ENCODE assay signal across 14 cellular contexts in genomic region chr14:22510527-22511110, GRCh38.
DNase-seq lines count a peak whose midpoint lies in the region; ATAC-seq, FAIRE-seq and TF ChIP-seq lines count a peak whose summit lies in the region.
"Had no signal": no experiment of that assay in that cellular context is flagged by ENCODE, and none has a peak within 500 bp of the region (broad histone marks: within the 10 kb centered on the region; RNA-seq: fewer than 3 reads in every experiment).

No MANE protein-coding gene starts in this region.

- H3K79me2 ChIP-seq in mammary epithelial cell (ENCODE audit: insufficient read depth, low read length): no peaks in the 10 kb centered on the region

- TF ChIP-seq CTCF in mesothelial cell of epicardium (IDR thresholded peaks at IDR 0.05; ENCODE audit: unreplicated experiment): no peak
- TF ChIP-seq CTCF in mammary epithelial cell (conservative IDR thresholded peaks at IDR 0.05 in 1 of 2, IDR thresholded peaks at IDR 0.05 in 1 of 2; ENCODE audit: extremely low read depth in 1 of 2, insufficient read depth in 1 of 2, low read depth in 1 of 2, low read length in 2 of 2): no peak
- TF ChIP-seq CTCF in CD14-positive monocyte (IDR thresholded peaks at IDR 0.05): no peak

- dilution Hi-C loops in mammary epithelial cell (cut with HindIII; ENCODE audit: low sequenced_read_pairs): no loop called here

- BruUV-seq in mammary epithelial cell (replicated peaks; lab: Mats Ljungman, UMichigan): no TSS peak

- peak overlapping the region; percentile 91 for H3K4me3 Mint-ChIP-seq in activated naive CD8-positive, alpha-beta T cell treated with anti-CD3 and anti-CD28 coated beads, Interleukin-2, amount 10 ng/mL, durations not matched to agents 7 days and 5 days
- H3K4me3 Mint-ChIP-seq in mesothelial cell of epicardium (no peak overlapping the region), CD14-positive monocyte (no peak overlapping the region)
- H3K4me3 Mint-ChIP-seq: brain had no signal

- H3K27ac Mint-ChIP-seq in activated naive CD8-positive, alpha-beta T cell treated with anti-CD3 and anti-CD28 coated beads, Interleukin-2, amount 10 ng/mL, durations not matched to agents 7 days and 5 days: peak overlapping the region; percentile 96
- H3K27ac Mint-ChIP-seq in mesothelial cell of epicardium (peak overlapping the region; percentile 63), CD14-positive monocyte (peak overlapping the region in 1 of 7 donors; percentile 54)

- H3K36me3 Mint-ChIP-seq in activated naive CD8-positive, alpha-beta T cell treated with anti-CD3 and anti-CD28 coated beads, Interleukin-2, amount 10 ng/mL, durations not matched to agents 7 days and 5 days: peaks cover 88% of the 10 kb centered on the region
- no peaks in the 10 kb centered on the region for H3K36me3 Mint-ChIP-seq in mesothelial cell of epicardium
- no peaks in the 10 kb centered on the region for H3K36me3 Mint-ChIP-seq in CD14-positive monocyte
- H3K36me3 Mint-ChIP-seq: brain had no signal

- H3K4me2 ChIP-seq in mammary epithelial cell (ENCODE audit: insufficient read depth, low read depth, low read length): no peak overlapping the region

- H3K4me3 ChIP-seq in mammary epithelial cell (replicated peaks in 1 of 3; ENCODE audit: insufficient read depth in 1 of 3, low read depth in 2 of 3, low read length in 3 of 3): no peak overlapping the region

- WGBS in mammary epithelial cell (ENCODE audit: low coverage, missing lambda C conversion rate): 48% methylated on average over 3 of the region's 3 CpGs

- POLR2A ChIA-PET in activated naive CD8-positive, alpha-beta T cell treated with anti-CD3 and anti-CD28 coated beads, Interleukin-2, amount 10 ng/mL, durations not matched to agents 7 days and 5 days (lab: Charles Lee): interaction anchor here (0.6 to 32.0 kb wide), 19 partner anchors 8 to 1049 kb away, joined by 3 to 652 read pairs (median 5); no protein-coding TSS in a partner anchor

- no peaks in the 10 kb centered on the region for H3K27me3 Mint-ChIP-seq in activated naive CD8-positive, alpha-beta T cell treated with anti-CD3 and anti-CD28 coated beads, Interleukin-2, amount 10 ng/mL, durations not matched to agents 7 days and 5 days
- H3K27me3 Mint-ChIP-seq in mesothelial cell of epicardium (ENCODE audit: low read depth) (peaks cover 13% of the 10 kb centered on the region), CD14-positive monocyte (ENCODE audit: low read depth in 3 of 3) (no peaks in the 10 kb centered on the region)

- H3K4me1 Mint-ChIP-seq in activated naive CD8-positive, alpha-beta T cell treated with anti-CD3 and anti-CD28 coated beads, Interleukin-2, amount 10 ng/mL, durations not matched to agents 7 days and 5 days: peaks cover 66% of the 10 kb centered on the region
- peaks cover 76% of the 10 kb centered on the region for H3K4me1 Mint-ChIP-seq in mesothelial cell of epicardium
- peaks cover 6% of the 10 kb centered on the region for H3K4me1 Mint-ChIP-seq in CD14-positive monocyte

- H3K4me1 ChIP-seq in mammary epithelial cell (ENCODE audit: insufficient read depth, low read length): no peaks in the 10 kb centered on the region

- intact Hi-C loops in mammary epithelial cell (cut with micrococcal nuclease): no loop called here
- intact Hi-C loops in CD14-positive monocyte (cut with micrococcal nuclease): no loop called here

- DNase-seq in AG20443 (ENCODE audit: low spot score): peak; percentile 62
- DNase-seq in GM18507 (ENCODE audit: extremely low spot score, insufficient read length, low read depth): no peak
- DNase-seq in activated naive CD8-positive, alpha-beta T cell treated with anti-CD3 and anti-CD28 coated beads, Interleukin-2, amount 10 ng/mL, durations not matched to agents 7 days and 5 days: no peak
- DNase-seq in mesothelial cell of epicardium (ENCODE audit: low spot score in 2 of 2, unreplicated experiment in 2 of 2): no peak
- no peak for DNase-seq in mammary epithelial cell
- DNase-seq in retina: no peak
- DNase-seq in RPMI8226: no peak
- no peak for DNase-seq in CD14-positive monocyte (ENCODE audit: low spot score)
- DNase-seq: DMS153, heart right ventricle, Karpas-422, NCI-H82 had no signal

- H4K20me1 ChIP-seq in mammary epithelial cell (ENCODE audit: insufficient read depth, low read length): no peaks in the 10 kb centered on the region

- ATAC-seq in activated naive CD8-positive, alpha-beta T cell treated with anti-CD3 and anti-CD28 coated beads, Interleukin-2, amount 10 ng/mL, durations not matched to agents 7 days and 5 days (ENCODE audit: low read depth): no peak
- ATAC-seq: heart right ventricle had no signal

- H3K9me3 Mint-ChIP-seq in activated naive CD8-positive, alpha-beta T cell treated with anti-CD3 and anti-CD28 coated beads, Interleukin-2, amount 10 ng/mL, durations not matched to agents 7 days and 5 days: no peaks in the 10 kb centered on the region
- H3K9me3 Mint-ChIP-seq in mesothelial cell of epicardium: no peaks in the 10 kb centered on the region
- H3K9me3 Mint-ChIP-seq in CD14-positive monocyte: no peaks in the 10 kb centered on the region
- H3K9me3 Mint-ChIP-seq: brain had no signal

- no peaks in the 10 kb centered on the region for H3K9me3 ChIP-seq in mammary epithelial cell (replicated peaks; ENCODE audit: insufficient read depth, low read length)
- H3K9me3 ChIP-seq: heart right ventricle had no signal

- H3K27ac ChIP-seq in mammary epithelial cell (ENCODE audit: insufficient read depth, low read depth, low read length): no peak overlapping the region

- no peak overlapping the region for H2AFZ ChIP-seq in mammary epithelial cell (ENCODE audit: low read depth, low read length)

- FAIRE-seq in GM18507 (lab: Jason Lieb, UNC): peak; percentile 62
- FAIRE-seq: TTC549 had no signal

- no peaks in the 10 kb centered on the region for H3K27me3 ChIP-seq in mammary epithelial cell (ENCODE audit: insufficient read depth, low read length)
- H3K27me3 ChIP-seq: heart right ventricle had no signal

- in situ Hi-C loops in mammary epithelial cell (cut with MboI; ENCODE audit: low sequenced_read_pairs in 2 of 2): no loop called here

- no peak overlapping the region for H3K9ac ChIP-seq in mammary epithelial cell (ENCODE audit: insufficient read depth, low read length)

- CTCF ChIA-PET in mammary epithelial cell (lab: Charles Lee; ENCODE audit: low non-redundant PET): no interaction called here

- no peaks in the 10 kb centered on the region for H3K36me3 ChIP-seq in mammary epithelial cell (ENCODE audit: insufficient read depth, low read length)
- H3K36me3 ChIP-seq: heart right ventricle had no signal
